Comparison of ENCODE assay signal across 8 cellular contexts in genomic region chr4:41990383-41991111, GRCh38. TPM values are rescaled to one million over a fixed set of nuclear protein-coding genes. Genes with fewer than 3 reads are reported as not detected.
DNase-seq lines count a peak whose midpoint lies in the region; ATAC-seq, FAIRE-seq and TF ChIP-seq lines count a peak whose summit lies in the region.

SLC30A9 (plus strand) TSS chr4:41990530; CDS start chr4:41990652, 122 bp downstream.

- H3K4me1 ChIP-seq in adipocyte (ENCODE audit: control insufficient read depth, insufficient read depth, low read length) (peaks cover 26% of the 10 kb centered on the region), heart left ventricle (peaks cover 3 to 40% (median 24%) of the 10 kb centered on the region in 12 donors)

- TF ChIP-seq POLR2A in GM12891 (IDR thresholded peaks at IDR 0.05; ENCODE audit: low read depth, low read length) (peak; percentile 90), heart left ventricle (IDR thresholded peaks at IDR 0.05) (peak; percentile 66 to 91)

- H3K4me3 ChIP-seq in adipocyte (ENCODE audit: low read length), result peak within 1 kb of the TSS; percentile 94
- H3K4me3 ChIP-seq in heart left ventricle, result peak within 1 kb of the TSS; percentile 69 to 97 (median 86)

- no peaks in the 10 kb centered on the region for H3K9me3 Mint-ChIP-seq in type B pancreatic cell

- H3K27ac Mint-ChIP-seq in type B pancreatic cell, result peak within 1 kb of the TSS; percentile 97

- intact Hi-C loops in heart left ventricle (cut with DNase I), result loop anchor here in 1 of 10 donors (10.0 kb wide), 1 partner anchor 664 kb away; the partner anchor contains the start of gene ATP8A1

- 0 to 1% (median 1%) methylated on average over 41 to 63 of the region's 63 CpGs for WGBS in heart left ventricle, 4 donors

- H3K4me3 Mint-ChIP-seq in type B pancreatic cell, result peak within 1 kb of the TSS; percentile 99

- H3K36me3 ChIP-seq in adipocyte (ENCODE audit: control insufficient read depth, insufficient read depth, low read length, severe bottlenecking), result no peaks in the 10 kb centered on the region
- no peaks in the 10 kb centered on the region for H3K36me3 ChIP-seq in heart left ventricle

- ATAC-seq in HG02840 (IDR thresholded peaks at IDR 0.05; ENCODE audit: low FRiP score, unreplicated experiment) (peak; percentile 98), heart left ventricle (peak; percentile 98 to 99 (median 99))

- peak within 1 kb of the TSS; percentile 92 for H3K9ac ChIP-seq in adipocyte (ENCODE audit: low read length)

- H3K4me1 Mint-ChIP-seq in type B pancreatic cell (ENCODE audit: unreplicated experiment), result peaks cover 14% of the 10 kb centered on the region

- TF ChIP-seq CTCF in heart left ventricle (IDR thresholded peaks at IDR 0.05), result peak in 9 of 12 donors; percentile 16 to 57 (median 38)
- TF ChIP-seq CTCF in type B pancreatic cell (conservative IDR thresholded peaks at IDR 0.05), result peak; percentile 74

- H3K27me3 Mint-ChIP-seq in type B pancreatic cell, result no peaks in the 10 kb centered on the region

- peak; percentile 83 for DNase-seq in GM12891 (ENCODE audit: insufficient read length, low spot score)
- DNase-seq in NCI-H1436 (lab: John Stamatoyannopoulos, UW), result peak; percentile 95
- DNase-seq in T follicular helper cell (ENCODE audit: low read depth), result peak; percentile 93
- peak; percentile 99 for DNase-seq in adipocyte (ENCODE audit: low read depth)
- DNase-seq in heart left ventricle, result peak; percentile 94 to 97 (median 97)
- peak; percentile 98 for DNase-seq in pons (ENCODE audit: low spot score)
- peak; percentile 90 for DNase-seq in type B pancreatic cell (ENCODE audit: extremely low spot score, unreplicated experiment)

- FAIRE-seq in GM12891 (lab: Jason Lieb, UNC), result peak; percentile 99

- peak within 1 kb of the TSS; percentile 45 to 93 (median 85) for H3K27ac ChIP-seq in heart left ventricle

- H3K9me3 ChIP-seq in adipocyte (ENCODE audit: control insufficient read depth, low read length), result no peaks in the 10 kb centered on the region
- no peaks in the 10 kb centered on the region for H3K9me3 ChIP-seq in heart left ventricle

- H3K27me3 ChIP-seq in adipocyte (replicated peaks; ENCODE audit: control insufficient read depth, insufficient read depth, low read length) (no peaks in the 10 kb centered on the region), heart left ventricle (no peaks in the 10 kb centered on the region)

- H3K36me3 Mint-ChIP-seq in type B pancreatic cell, result peaks cover 3% of the 10 kb centered on the region

TF ChIP-seq in GM12891, 5 proteins besides CTCF, POLR2A, EP300 and RAD21:
- TF ChIP-seq POU2F2 (IDR thresholded peaks at IDR 0.05; ENCODE audit: low read depth, low read length) (no peak; the same call in 1 of the 2 replicates), POLR2AphosphoS5 (IDR thresholded peaks at IDR 0.05; ENCODE audit: low read depth, low read length) (peak; percentile 90), SPI1 (IDR thresholded peaks at IDR 0.05; ENCODE audit: low read depth, low read length) (peak; percentile 43), TAF1 (IDR thresholded peaks at IDR 0.05; ENCODE audit: low read depth, low read length) (peak; percentile 54), PAX5 (IDR thresholded peaks at IDR 0.05; ENCODE audit: insufficient read depth, low read length, severe bottlenecking) (peak; percentile 1)

RNA-seq across cellular contexts. Expression of gene SLC30A9, which starts in this region (rescaled TPM):
- polyA plus RNA-seq in GM12891 (2012; ENCODE audit: low read depth, missing spikeins), result 26.1 TPM
- total RNA-seq in heart left ventricle, result 10 to 100 TPM; 48.9 to 99.2 (median 74.5) TPM
- polyA plus RNA-seq in heart left ventricle, result 10 to 100 TPM; 10.3 to 31.7 TPM
- total RNA-seq in type B pancreatic cell (ENCODE audit: low replicate concordance), result 50.1 and 61.4 TPM in 2 replicates

Comparison
In these comparisons a context has a peak if more than half of its experiments do, and no peak if none do; other contexts are left out.
1. Peak in every context shown above with its lines: DNase-seq, ATAC-seq, H3K4me3 ChIP-seq and H3K27ac ChIP-seq.